ENCODE assay signal across 1 cellular context in genomic region chr2:170715062-170715931, GRCh38.
TF ChIP-seq lines count a peak whose summit lies in the region.

SP5 (plus strand) TSS chr2:170715337; CDS start chr2:170715513, 176 bp downstream.

TF ChIP-seq in HepG2, 621 proteins besides CTCF, POLR2A, EP300 and RAD21 (continued from another document and continues in another):
- TF ChIP-seq SYNCRIP (IDR thresholded peaks at IDR 0.05; ENCODE audit: insufficient read depth, low read depth, low read length) (no peak), ARNT2 (CRISPR knock-in tag; IDR thresholded peaks at IDR 0.05; ENCODE audit: low read depth) (peak; percentile 70), ZNF230 (CRISPR knock-in tag; IDR thresholded peaks at IDR 0.05) (peak; percentile 96; the same call in 1 of the 2 replicates), SP1 (IDR thresholded peaks at IDR 0.05) (no peak), SP1 (CRISPR knock-in tag; IDR thresholded peaks at IDR 0.05) (peak; percentile 51; the same call in 1 of the 2 replicates), ZNF780A (CRISPR knock-in tag; IDR thresholded peaks at IDR 0.05) (peak; percentile 25), ZNF614 (CRISPR knock-in tag; IDR thresholded peaks at IDR 0.05; ENCODE audit: borderline replicate concordance) (no peak), MYC (CRISPR knock-in tag; IDR thresholded peaks at IDR 0.05; ENCODE audit: borderline replicate concordance) (peak; percentile 84), ZBTB42 (CRISPR knock-in tag; IDR thresholded peaks at IDR 0.05) (peak; percentile 89; the same call in 1 of the 2 replicates), FOSL1 (CRISPR knock-in tag; IDR thresholded peaks at IDR 0.05; ENCODE audit: borderline replicate concordance) (0 out of 2 replicates have a peak, but pooled peaks have one; percentile 16), NFE2L1 (CRISPR knock-in tag; IDR thresholded peaks at IDR 0.05; ENCODE audit: borderline replicate concordance) (no peak; the same call in 1 of the 2 replicates), FOXJ3 (CRISPR knock-in tag; IDR thresholded peaks at IDR 0.05; ENCODE audit: borderline replicate concordance) (peak; percentile 95), RXRA (CRISPR knock-in tag; IDR thresholded peaks at IDR 0.05) (peak; percentile 58), THAP8 (CRISPR knock-in tag; IDR thresholded peaks at IDR 0.05; ENCODE audit: borderline replicate concordance) (no peak; the same call in none of the 2 replicates), MLLT10 (CRISPR knock-in tag; IDR thresholded peaks at IDR 0.05) (0 out of 2 replicates have a peak, but pooled peaks have one; percentile 2), ARNT (IDR thresholded peaks at IDR 0.05) (no peak), NR2C2 (CRISPR knock-in tag; IDR thresholded peaks at IDR 0.05; ENCODE audit: borderline replicate concordance) (peak; percentile 5; the same call in 1 of the 2 replicates), ZNF441 (CRISPR knock-in tag; IDR thresholded peaks at IDR 0.05; ENCODE audit: borderline replicate concordance) (peak; percentile 57; the same call in 1 of the 2 replicates), ZNF567 (CRISPR knock-in tag; IDR thresholded peaks at IDR 0.05; ENCODE audit: borderline replicate concordance) (no peak), RCOR2 (CRISPR knock-in tag; IDR thresholded peaks at IDR 0.05) (peak; percentile 73), TEAD2 (CRISPR knock-in tag; IDR thresholded peaks at IDR 0.05) (0 out of 2 replicates have a peak, but pooled peaks have one; percentile 62), ZMYM4 (CRISPR knock-in tag; IDR thresholded peaks at IDR 0.05) (peak; percentile 52; the same call in 1 of the 2 replicates), KAT8 (CRISPR knock-in tag; IDR thresholded peaks at IDR 0.05) (peak; percentile 33), FOXA3 (CRISPR knock-in tag; IDR thresholded peaks at IDR 0.05) (peak; percentile 84), ZNF549 (CRISPR knock-in tag; IDR thresholded peaks at IDR 0.05) (0 out of 2 replicates have a peak, but pooled peaks have one; percentile 78), ZNF598 (CRISPR knock-in tag; IDR thresholded peaks at IDR 0.05; ENCODE audit: borderline replicate concordance) (no peak), ZNF280B (CRISPR knock-in tag; IDR thresholded peaks at IDR 0.05; ENCODE audit: borderline replicate concordance) (peak; percentile 95), ZFP36 (IDR thresholded peaks at IDR 0.05; ENCODE audit: borderline replicate concordance, low read depth, low read length, partially characterized antibody) (no peak), MATR3 (CRISPR knock-in tag; IDR thresholded peaks at IDR 0.05) (no peak), ZNF619 (CRISPR knock-in tag; IDR thresholded peaks at IDR 0.05) (peak; percentile 11; the same call in 1 of the 2 replicates), SMAD1 (CRISPR knock-in tag; IDR thresholded peaks at IDR 0.05; ENCODE audit: borderline replicate concordance, low read depth) (peak; percentile 19; the same call in 1 of the 2 replicates), ZNF530 (CRISPR knock-in tag; IDR thresholded peaks at IDR 0.05; ENCODE audit: low read depth) (no peak), FOXM1 (CRISPR knock-in tag; IDR thresholded peaks at IDR 0.05) (0 out of 2 replicates have a peak, but pooled peaks have one; percentile 63), SMAD9 (CRISPR knock-in tag; IDR thresholded peaks at IDR 0.05) (0 out of 2 replicates have a peak, but pooled peaks have one; percentile 67), ZNF775 (CRISPR knock-in tag; IDR thresholded peaks at IDR 0.05; ENCODE audit: borderline replicate concordance) (0 out of 2 replicates have a peak, but pooled peaks have one; percentile 37), TCF7L2 (IDR thresholded peaks at IDR 0.05; ENCODE audit: low read depth, low read length) (peak; percentile 100), ZNF672 (CRISPR knock-in tag; IDR thresholded peaks at IDR 0.05) (no peak), RBM39 (IDR thresholded peaks at IDR 0.05; ENCODE audit: low read depth, low read length, poor library complexity, severe bottlenecking) (peak; percentile 61), ZBTB2 (CRISPR knock-in tag; IDR thresholded peaks at IDR 0.05; ENCODE audit: low read depth) (peak; percentile 59), ZNF781 (CRISPR knock-in tag; IDR thresholded peaks at IDR 0.05; ENCODE audit: borderline replicate concordance, not compliant biosample characterization) (peak; percentile 4), ZNF605 (CRISPR knock-in tag; IDR thresholded peaks at IDR 0.05) (no peak; the same call in none of the 2 replicates), SP140L (CRISPR knock-in tag; IDR thresholded peaks at IDR 0.05; ENCODE audit: borderline replicate concordance) (no peak; the same call in 1 of the 2 replicates), GTF3A (CRISPR knock-in tag; conservative IDR thresholded peaks at IDR 0.05) (no peak; the same call in 1 of the 2 replicates), TIGD3 (CRISPR knock-in tag; IDR thresholded peaks at IDR 0.05; ENCODE audit: borderline replicate concordance) (no peak), NR2F1 (CRISPR knock-in tag; IDR thresholded peaks at IDR 0.05) (peak; percentile 37 to 77; a peak in 2 of 4 replicates), SNAI1 (CRISPR knock-in tag; IDR thresholded peaks at IDR 0.05; ENCODE audit: borderline replicate concordance) (no peak), ZNF232 (CRISPR knock-in tag; IDR thresholded peaks at IDR 0.05; ENCODE audit: borderline replicate concordance) (peak; percentile 96), HOXA7 (CRISPR knock-in tag; IDR thresholded peaks at IDR 0.05) (no peak), DR1 (CRISPR knock-in tag; IDR thresholded peaks at IDR 0.05) (peak; percentile 96), PAWR (CRISPR knock-in tag; IDR thresholded peaks at IDR 0.05; ENCODE audit: borderline replicate concordance) (no peak), MBD4 (IDR thresholded peaks at IDR 0.05; ENCODE audit: borderline replicate concordance, low read length) (no peak), ZNF563 (CRISPR knock-in tag; IDR thresholded peaks at IDR 0.05) (peak; percentile 9; the same call in 1 of the 2 replicates), NFE2L2 (IDR thresholded peaks at IDR 0.05; ENCODE audit: low read length) (no peak), HMGA1 (CRISPR knock-in tag; conservative IDR thresholded peaks at IDR 0.05) (no peak), RFX1 (IDR thresholded peaks at IDR 0.05) (no peak)
- TF ChIP-seq, protein P1, sequence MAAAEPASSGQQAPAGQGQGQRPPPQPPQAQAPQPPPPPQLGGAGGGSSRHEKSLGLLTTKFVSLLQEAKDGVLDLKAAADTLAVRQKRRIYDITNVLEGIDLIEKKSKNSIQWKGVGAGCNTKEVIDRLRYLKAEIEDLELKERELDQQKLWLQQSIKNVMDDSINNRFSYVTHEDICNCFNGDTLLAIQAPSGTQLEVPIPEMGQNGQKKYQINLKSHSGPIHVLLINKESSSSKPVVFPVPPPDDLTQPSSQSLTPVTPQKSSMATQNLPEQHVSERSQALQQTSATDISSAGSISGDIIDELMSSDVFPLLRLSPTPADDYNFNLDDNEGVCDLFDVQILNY (CRISPR knock-in tag; conservative IDR thresholded peaks at IDR 0.05) = peak; percentile 68; the same call in 1 of the 2 replicates
- TF ChIP-seq, protein P2, sequence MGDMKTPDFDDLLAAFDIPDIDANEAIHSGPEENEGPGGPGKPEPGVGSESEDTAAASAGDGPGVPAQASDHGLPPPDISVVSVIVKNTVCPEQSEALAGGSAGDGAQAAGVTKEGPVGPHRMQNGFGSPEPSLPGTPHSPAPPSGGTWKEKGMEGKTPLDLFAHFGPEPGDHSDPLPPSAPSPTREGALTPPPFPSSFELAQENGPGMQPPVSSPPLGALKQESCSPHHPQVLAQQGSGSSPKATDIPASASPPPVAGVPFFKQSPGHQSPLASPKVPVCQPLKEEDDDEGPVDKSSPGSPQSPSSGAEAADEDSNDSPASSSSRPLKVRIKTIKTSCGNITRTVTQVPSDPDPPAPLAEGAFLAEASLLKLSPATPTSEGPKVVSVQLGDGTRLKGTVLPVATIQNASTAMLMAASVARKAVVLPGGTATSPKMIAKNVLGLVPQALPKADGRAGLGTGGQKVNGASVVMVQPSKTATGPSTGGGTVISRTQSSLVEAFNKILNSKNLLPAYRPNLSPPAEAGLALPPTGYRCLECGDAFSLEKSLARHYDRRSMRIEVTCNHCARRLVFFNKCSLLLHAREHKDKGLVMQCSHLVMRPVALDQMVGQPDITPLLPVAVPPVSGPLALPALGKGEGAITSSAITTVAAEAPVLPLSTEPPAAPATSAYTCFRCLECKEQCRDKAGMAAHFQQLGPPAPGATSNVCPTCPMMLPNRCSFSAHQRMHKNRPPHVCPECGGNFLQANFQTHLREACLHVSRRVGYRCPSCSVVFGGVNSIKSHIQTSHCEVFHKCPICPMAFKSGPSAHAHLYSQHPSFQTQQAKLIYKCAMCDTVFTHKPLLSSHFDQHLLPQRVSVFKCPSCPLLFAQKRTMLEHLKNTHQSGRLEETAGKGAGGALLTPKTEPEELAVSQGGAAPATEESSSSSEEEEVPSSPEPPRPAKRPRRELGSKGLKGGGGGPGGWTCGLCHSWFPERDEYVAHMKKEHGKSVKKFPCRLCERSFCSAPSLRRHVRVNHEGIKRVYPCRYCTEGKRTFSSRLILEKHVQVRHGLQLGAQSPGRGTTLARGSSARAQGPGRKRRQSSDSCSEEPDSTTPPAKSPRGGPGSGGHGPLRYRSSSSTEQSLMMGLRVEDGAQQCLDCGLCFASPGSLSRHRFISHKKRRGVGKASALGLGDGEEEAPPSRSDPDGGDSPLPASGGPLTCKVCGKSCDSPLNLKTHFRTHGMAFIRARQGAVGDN (CRISPR knock-in tag; IDR thresholded peaks at IDR 0.05) = peak; percentile 83
- TF ChIP-seq, protein P3, sequence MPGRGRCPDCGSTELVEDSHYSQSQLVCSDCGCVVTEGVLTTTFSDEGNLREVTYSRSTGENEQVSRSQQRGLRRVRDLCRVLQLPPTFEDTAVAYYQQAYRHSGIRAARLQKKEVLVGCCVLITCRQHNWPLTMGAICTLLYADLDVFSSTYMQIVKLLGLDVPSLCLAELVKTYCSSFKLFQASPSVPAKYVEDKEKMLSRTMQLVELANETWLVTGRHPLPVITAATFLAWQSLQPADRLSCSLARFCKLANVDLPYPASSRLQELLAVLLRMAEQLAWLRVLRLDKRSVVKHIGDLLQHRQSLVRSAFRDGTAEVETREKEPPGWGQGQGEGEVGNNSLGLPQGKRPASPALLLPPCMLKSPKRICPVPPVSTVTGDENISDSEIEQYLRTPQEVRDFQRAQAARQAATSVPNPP (CRISPR knock-in tag; IDR thresholded peaks at IDR 0.05) = peak; percentile 31; the same call in 1 of the 2 replicates
- TF ChIP-seq, protein P4, sequence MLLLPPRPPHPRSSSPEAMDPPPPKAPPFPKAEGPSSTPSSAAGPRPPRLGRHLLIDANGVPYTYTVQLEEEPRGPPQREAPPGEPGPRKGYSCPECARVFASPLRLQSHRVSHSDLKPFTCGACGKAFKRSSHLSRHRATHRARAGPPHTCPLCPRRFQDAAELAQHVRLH (CRISPR knock-in tag; IDR thresholded peaks at IDR 0.05; ENCODE audit: borderline replicate concordance, low read depth) = peak; percentile 43; the same call in 1 of the 2 replicates
